9 cellular contexts compared by ENCODE assay signal in genomic region chr10:77637474-77637985, GRCh38. TPM values are rescaled to one million over a fixed set of nuclear protein-coding genes. Genes with fewer than 3 reads are reported as not detected.
A peak's percentile ranks its signal among the peaks of the same experiment; 100 is the strongest.
DNase-seq lines count a peak whose midpoint lies in the region; ATAC-seq and TF ChIP-seq lines count a peak whose summit lies in the region.
"Had no signal": no experiment of that assay in that cellular context is flagged by ENCODE, and none has a peak within 500 bp of the region (broad histone marks: within the 10 kb centered on the region; RNA-seq: fewer than 3 reads in every experiment).

TSS of gene KCNMA1 (minus strand) at chr10:77637808.

- H3K27me3 ChIP-seq in colonic mucosa, result peaks cover 37% of the 10 kb centered on the region
- peaks cover 15% of the 10 kb centered on the region for H3K27me3 ChIP-seq in lung (ENCODE audit: control insufficient read depth, insufficient read depth)
- no peaks in the 10 kb centered on the region for H3K27me3 ChIP-seq in thoracic aorta (replicated peaks; ENCODE audit: insufficient read depth)

- intact Hi-C loops in colonic mucosa (cut with DNase I), result no loop called here

- H3K4me1 ChIP-seq in colonic mucosa (no peaks in the 10 kb centered on the region), lung (ENCODE audit: control insufficient read depth in 2 of 2, insufficient read depth in 2 of 2, low read length in 2 of 2) (peaks cover 0 to 7% of the 10 kb centered on the region in 2 donors), thoracic aorta (ENCODE audit: control insufficient read depth in 1 of 2, low read depth in 2 of 2) (peaks cover 24 to 64% of the 10 kb centered on the region in 2 donors)

- H3K4me3 ChIP-seq in colonic mucosa (peak within 1 kb of the TSS; percentile 50), lung (peak within 1 kb of the TSS; percentile 43), thoracic aorta (peak within 1 kb of the TSS; percentile 86)

- peak within 1 kb of the TSS; percentile 50 to 59 for H3K9ac ChIP-seq in colonic mucosa (ENCODE audit: low read depth in 2 of 2, low read length in 2 of 2)

- ATAC-seq in lung (ENCODE audit: insufficient read depth, low FRiP score), result no peak
- no peak for ATAC-seq in thoracic aorta (ENCODE audit: insufficient number of reproducible peaks, low FRiP score, low read depth)
- no peak for ATAC-seq in HG02610 (IDR thresholded peaks at IDR 0.05; ENCODE audit: unreplicated experiment)

- H3K27ac ChIP-seq in colonic mucosa, result peak within 1 kb of the TSS; percentile 17
- no peak within 1 kb of the TSS for H3K27ac ChIP-seq in lung (ENCODE audit: low read depth in 1 of 2, low read length in 1 of 2)
- peak within 1 kb of the TSS; percentile 82 to 89 for H3K27ac ChIP-seq in thoracic aorta

- H3K36me3 ChIP-seq in colonic mucosa, result no peaks in the 10 kb centered on the region
- no peaks in the 10 kb centered on the region for H3K36me3 ChIP-seq in lung (ENCODE audit: control insufficient read depth in 2 of 2, insufficient read depth in 2 of 2, low read length in 2 of 2)
- H3K36me3 ChIP-seq in thoracic aorta, result no peaks in the 10 kb centered on the region

- TF ChIP-seq CTCF in colonic mucosa (IDR thresholded peaks at IDR 0.05) (no peak), lung (IDR thresholded peaks at IDR 0.05; ENCODE audit: control extremely low read depth, extremely low read depth) (no peak), thoracic aorta (IDR thresholded peaks at IDR 0.05) (no peak)

- H3K9me3 ChIP-seq in colonic mucosa, result no peaks in the 10 kb centered on the region
- H3K9me3 ChIP-seq in lung (ENCODE audit: control insufficient read depth in 2 of 2, insufficient read depth in 1 of 2, low read length in 1 of 2), result peaks cover 0 to 2% of the 10 kb centered on the region in 2 donors
- H3K9me3 ChIP-seq in thoracic aorta, result no peaks in the 10 kb centered on the region

- DNase-seq in NCI-H1436 (lab: John Stamatoyannopoulos, UW), result peak; percentile 29
- no peak for DNase-seq in NCI-H1436 treated with DMSO at 0.1 percent for 48 hours (lab: John Stamatoyannopoulos, UW)
- DNase-seq in NCI-H2227 treated with DMSO at 0.1 percent for 48 hours (lab: John Stamatoyannopoulos, UW), result peak; percentile 20
- no peak for DNase-seq in colonic mucosa
- DNase-seq in lung (ENCODE audit: low spot score), result no peak
- no peak for DNase-seq in thoracic aorta (ENCODE audit: low spot score)
- no peak for DNase-seq in DMS79 (lab: John Stamatoyannopoulos, UW)

- 0 to 2% methylated on average over 16 to 66 of the region's 66 CpGs for WGBS in lung, 2 donors

RNA-seq across cellular contexts. Expression of gene KCNMA1, which starts in this region (rescaled TPM):
- total RNA-seq in colonic mucosa (10 to 100 TPM; 23.2 to 44.5 TPM), lung (10 to 100 TPM in 1 of 2 donors, 1 to 10 TPM in 1; 4.5 to 13.0 TPM), thoracic aorta (100 to 1,000 TPM; 168 to 188 TPM)
- polyA plus RNA-seq in lung, result 1 to 10 TPM; 3.8 to 6.5 TPM
- total RNA-seq: activated CD8-positive, alpha-beta memory T cell treated with anti-CD3 and anti-CD28 coated beads for 36 hours had no signal

Comparison
In these comparisons a context has a peak if more than half of its experiments do, and no peak if none do; other contexts are left out.
1. DNase-seq: peak in NCI-H1436 (single experiment) and NCI-H2227 treated with DMSO at 0.1 percent for 48 hours (single experiment); none in NCI-H1436 treated with DMSO at 0.1 percent for 48 hours (single experiment), colonic mucosa (single experiment), lung (single experiment), thoracic aorta (single experiment) and DMS79 (single experiment).
2. H3K27ac ChIP-seq: peak in colonic mucosa (single experiment) and thoracic aorta (2 of 2); none in lung (0 of 2).
3. Peak in every context shown above with its lines, with median percentiles within 50 percentile points of each other: H3K4me3 ChIP-seq.